4 cellular contexts compared by ENCODE assay signal in the genomic region with DNA sequence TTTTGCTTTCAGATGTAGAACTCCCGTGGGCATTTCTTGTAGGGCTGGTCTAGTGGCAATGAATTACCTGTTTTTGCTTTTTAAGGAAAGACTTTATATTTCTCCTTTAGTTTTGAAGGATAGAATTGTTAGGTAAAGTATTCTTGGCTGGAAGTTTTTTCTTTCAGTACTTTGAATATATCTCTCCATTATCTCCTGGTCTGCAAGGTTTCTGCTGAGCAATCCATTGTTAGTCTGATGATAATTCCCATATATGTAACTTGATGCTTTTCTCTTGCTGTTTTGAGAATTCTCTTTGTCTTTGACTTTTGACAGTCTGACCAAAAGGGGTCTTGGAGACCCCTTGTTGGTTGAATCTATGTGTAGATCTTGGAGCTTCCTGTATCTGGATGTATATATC.
"Had no signal": no experiment of that assay in that cellular context is flagged by ENCODE, and none has a peak within 500 bp of the region (broad histone marks: within the 10 kb centered on the region; RNA-seq: fewer than 3 reads in every experiment).

No MANE protein-coding gene starts in this region.

- H3K27ac ChIP-seq: GM23248 had no signal

- H3K4me1 ChIP-seq: HAP-1 had no signal

- ATAC-seq: GM23338, HCT116 had no signal

- H3K36me3 ChIP-seq: HAP-1 had no signal

- H3K4me3 ChIP-seq: GM23248, GM23338, HAP-1 had no signal

- H3K9me3 ChIP-seq: HAP-1 had no signal
